10 cellular contexts compared by ENCODE assay signal in the genomic region with DNA sequence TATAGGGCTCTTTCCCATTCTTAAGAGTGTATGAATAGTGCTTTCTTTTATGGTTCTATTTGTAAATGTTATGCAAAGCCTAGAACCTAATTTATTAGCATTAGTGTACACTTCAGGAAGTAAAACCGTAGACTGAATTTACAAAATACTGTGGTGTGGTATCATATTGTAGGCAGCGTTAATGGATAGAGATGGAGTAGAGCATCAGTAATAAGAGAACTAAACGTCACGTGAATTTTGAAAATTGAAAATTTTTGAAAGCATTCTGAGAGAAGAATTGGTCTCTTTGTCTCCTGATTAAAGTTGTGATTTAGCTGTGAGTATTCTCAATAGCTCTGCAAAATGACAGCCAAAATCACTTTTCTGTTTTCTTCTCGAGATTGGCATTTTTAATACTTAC. TPM values are rescaled to one million over a fixed set of nuclear protein-coding genes. Genes with fewer than 3 reads are reported as not detected.
A peak's percentile ranks its signal among the peaks of the same experiment; 100 is the strongest.
DNase-seq lines count a peak whose midpoint lies in the region; TF ChIP-seq lines count a peak whose summit lies in the region.
"Had no signal": no experiment of that assay in that cellular context is flagged by ENCODE, and none has a peak within 500 bp of the region (broad histone marks: within the 10 kb centered on the region; RNA-seq: fewer than 3 reads in every experiment).

No MANE protein-coding gene starts in this region.

- 68% methylated on average over 5 of the region's 5 CpGs for WGBS in smooth muscle cell (ENCODE audit: low lambda C conversion rate)

- H3K27ac Mint-ChIP-seq in activated T-cell treated with anti-CD3 and anti-CD28 coated beads, Interleukin-2, amount 50 U/mL, for 24 hours: no peak overlapping the region

- peak overlapping the region; percentile 55 for H3K9ac ChIP-seq in smooth muscle cell (ENCODE audit: low read depth)

- H3K4me3 Mint-ChIP-seq in activated T-cell treated with anti-CD3 and anti-CD28 coated beads, Interleukin-2, amount 50 U/mL, for 24 hours: peak overlapping the region; percentile 46

- H3K27me3 ChIP-seq in smooth muscle cell (ENCODE audit: low read depth): no peaks in the 10 kb centered on the region
- H3K27me3 ChIP-seq: vagina had no signal

- no peaks in the 10 kb centered on the region for H3K27me3 Mint-ChIP-seq in activated T-cell treated with anti-CD3 and anti-CD28 coated beads, Interleukin-2, amount 50 U/mL, for 24 hours

- H3K4me3 ChIP-seq in fibroblast of pulmonary artery (replicated peaks; ENCODE audit: low read depth, low read length): peak overlapping the region; percentile 89
- peak overlapping the region; percentile 79 for H3K4me3 ChIP-seq in smooth muscle cell
- no peak overlapping the region for H3K4me3 ChIP-seq in coronary artery

- DNase-seq in activated T-cell treated with anti-CD3 and anti-CD28 coated beads, Interleukin-2, amount 50 U/mL, for 24 hours: no peak
- no peak for DNase-seq in activated T-cell treated with anti-CD3 and anti-CD28 coated beads, Interleukin-2, amount 50 U/mL, for 1 hour
- peak; percentile 39 for DNase-seq in OCI-M1 (lab: John Stamatoyannopoulos, UW)
- no peak for DNase-seq in fibroblast of pulmonary artery (ENCODE audit: low read depth)
- no peak for DNase-seq in smooth muscle cell (lab: John Stamatoyannopoulos, UW; ENCODE audit: unreplicated experiment)
- DNase-seq in NCI-H146 treated with DMSO at 0.1 percent for 48 hours (lab: John Stamatoyannopoulos, UW; ENCODE audit: unreplicated experiment): no peak
- no peak for DNase-seq in coronary artery (ENCODE audit: low spot score)
- DNase-seq in GM19238 (ENCODE audit: insufficient read length, low spot score): no peak
- DNase-seq: dermis blood vessel endothelial cell had no signal

- H2AFZ ChIP-seq in smooth muscle cell (ENCODE audit: low read depth): no peak overlapping the region

- peaks cover 11% of the 10 kb centered on the region for H3K36me3 Mint-ChIP-seq in activated T-cell treated with anti-CD3 and anti-CD28 coated beads, Interleukin-2, amount 50 U/mL, for 24 hours (ENCODE audit: low read depth)

- peaks cover 74% of the 10 kb centered on the region for H3K79me2 ChIP-seq in smooth muscle cell (ENCODE audit: low read depth)

- no peaks in the 10 kb centered on the region for H3K9me3 ChIP-seq in smooth muscle cell (replicated peaks; ENCODE audit: low read depth)
- H3K9me3 ChIP-seq: vagina had no signal

- peaks cover 73% of the 10 kb centered on the region for H3K4me1 Mint-ChIP-seq in activated T-cell treated with anti-CD3 and anti-CD28 coated beads, Interleukin-2, amount 50 U/mL, for 24 hours (ENCODE audit: low read depth)

- H3K4me1 ChIP-seq in smooth muscle cell (ENCODE audit: low read depth): peaks cover 59% of the 10 kb centered on the region

- H3K27ac ChIP-seq in smooth muscle cell (ENCODE audit: low read depth): no peak overlapping the region
- no peak overlapping the region for H3K27ac ChIP-seq in coronary artery
- H3K27ac ChIP-seq: vagina had no signal

- peak overlapping the region; percentile 99 for H3K4me2 ChIP-seq in smooth muscle cell

- H3K9me3 Mint-ChIP-seq in activated T-cell treated with anti-CD3 and anti-CD28 coated beads, Interleukin-2, amount 50 U/mL, for 24 hours: no peaks in the 10 kb centered on the region

- peaks cover 43% of the 10 kb centered on the region for H4K20me1 ChIP-seq in smooth muscle cell (ENCODE audit: low read depth)

- no peaks in the 10 kb centered on the region for H3F3A ChIP-seq in smooth muscle cell (ENCODE audit: low read depth)

- TF ChIP-seq CTCF in fibroblast of pulmonary artery (IDR thresholded peaks at IDR 0.05; ENCODE audit: low read length, missing control alignments) (no peak), smooth muscle cell (IDR thresholded peaks at IDR 0.05; ENCODE audit: borderline replicate concordance, insufficient read depth, poor library complexity, severe bottlenecking) (no peak), coronary artery (IDR thresholded peaks at IDR 0.05) (no peak)

- H3K36me3 ChIP-seq in smooth muscle cell (ENCODE audit: low read depth): no peaks in the 10 kb centered on the region
- H3K36me3 ChIP-seq: vagina had no signal

RNA-seq across cellular contexts. Expression of a gene that starts 2.9 kb away (rescaled TPM):
- 69.0 and 77.1 TPM in 2 replicates for total RNA-seq in smooth muscle cell
- 31.0 and 31.3 TPM in 2 replicates for polyA plus RNA-seq in smooth muscle cell
